In the genomic region with DNA sequence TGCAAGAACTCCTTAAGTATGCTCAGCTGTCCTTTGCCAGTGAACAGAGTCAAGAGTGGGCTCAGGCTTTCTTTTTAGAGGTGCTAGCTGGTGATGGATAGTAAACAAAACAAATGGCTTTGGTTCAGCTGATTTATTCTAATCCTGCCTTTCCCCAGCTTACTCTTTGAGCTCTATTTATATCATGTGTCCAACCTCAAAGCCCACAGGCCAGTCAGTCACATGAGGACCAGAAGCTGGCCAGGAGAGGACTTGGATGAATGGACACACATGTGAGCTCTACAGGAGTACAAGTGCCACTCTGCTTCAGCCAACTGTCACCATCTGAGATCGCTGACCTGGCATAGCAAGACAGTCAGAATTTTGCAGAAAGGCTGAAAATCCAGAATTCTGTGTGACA, we compare ENCODE assay signal across 1 cellular context.
A peak's percentile ranks its signal among the peaks of the same experiment; 100 is the strongest.
TF ChIP-seq lines count a peak whose summit lies in the region.

No MANE protein-coding gene starts in this region.

TF ChIP-seq in HepG2, 621 proteins besides CTCF, POLR2A, EP300 and RAD21 (continued from another document):
- TF ChIP-seq, protein P1, sequence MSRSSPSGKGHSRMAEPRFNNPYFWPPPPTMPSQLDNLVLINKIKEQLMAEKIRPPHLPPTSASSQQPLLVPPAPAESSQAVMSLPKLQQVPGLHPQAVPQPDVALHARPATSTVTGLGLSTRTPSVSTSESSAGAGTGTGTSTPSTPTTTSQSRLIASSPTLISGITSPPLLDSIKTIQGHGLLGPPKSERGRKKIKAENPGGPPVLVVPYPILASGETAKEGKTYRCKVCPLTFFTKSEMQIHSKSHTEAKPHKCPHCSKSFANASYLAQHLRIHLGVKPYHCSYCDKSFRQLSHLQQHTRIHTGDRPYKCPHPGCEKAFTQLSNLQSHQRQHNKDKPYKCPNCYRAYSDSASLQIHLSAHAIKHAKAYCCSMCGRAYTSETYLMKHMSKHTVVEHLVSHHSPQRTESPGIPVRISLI (CRISPR knock-in tag; IDR thresholded peaks at IDR 0.05; ENCODE audit: borderline replicate concordance): no peak
- TF ChIP-seq THAP11 (CRISPR knock-in tag; IDR thresholded peaks at IDR 0.05) (no peak), ZNF839 (CRISPR knock-in tag; IDR thresholded peaks at IDR 0.05; ENCODE audit: borderline replicate concordance) (no peak), RFX1 (IDR thresholded peaks at IDR 0.05) (no peak), ZNF558 (CRISPR knock-in tag; IDR thresholded peaks at IDR 0.05; ENCODE audit: borderline replicate concordance) (no peak), MAFK (conservative IDR thresholded peaks at IDR 0.05 in 1 of 2, IDR thresholded peaks at IDR 0.05 in 1 of 2; ENCODE audit: low read length in 2 of 2) (peak in 1 of 2 experiments; percentile 19; a peak in 1 of 4 replicates), ZNF350 (CRISPR knock-in tag; IDR thresholded peaks at IDR 0.05; ENCODE audit: borderline replicate concordance, low read depth) (no peak), PCBP1 (IDR thresholded peaks at IDR 0.05; ENCODE audit: borderline replicate concordance, low read depth, low read length) (no peak), ZNF713 (CRISPR knock-in tag; IDR thresholded peaks at IDR 0.05) (no peak), MAFF (IDR thresholded peaks at IDR 0.05; ENCODE audit: low read depth, low read length) (no peak), HIVEP1 (CRISPR knock-in tag; IDR thresholded peaks at IDR 0.05) (no peak), ZNF317 (CRISPR knock-in tag; IDR thresholded peaks at IDR 0.05) (0 out of 2 replicates have a peak, but pooled peaks have one; percentile 35), ZNF747 (CRISPR knock-in tag; IDR thresholded peaks at IDR 0.05; ENCODE audit: borderline replicate concordance) (no peak), ZSCAN31 (CRISPR knock-in tag; IDR thresholded peaks at IDR 0.05; ENCODE audit: low read depth) (no peak), MIER3 (CRISPR knock-in tag; IDR thresholded peaks at IDR 0.05; ENCODE audit: borderline replicate concordance) (no peak), HMG20B (CRISPR knock-in tag; conservative IDR thresholded peaks at IDR 0.05) (no peak), ZNF672 (CRISPR knock-in tag; IDR thresholded peaks at IDR 0.05) (no peak), TAF1 (CRISPR knock-in tag; IDR thresholded peaks at IDR 0.05) (no peak), ARID2 (CRISPR knock-in tag; IDR thresholded peaks at IDR 0.05; ENCODE audit: borderline replicate concordance) (peak; percentile 51; the same call in 1 of the 2 replicates), YEATS2 (CRISPR knock-in tag; IDR thresholded peaks at IDR 0.05; ENCODE audit: borderline replicate concordance) (no peak), FOXP1 (IDR thresholded peaks at IDR 0.05) (no peak), FOXP1 (CRISPR knock-in tag; IDR thresholded peaks at IDR 0.05) (no peak), SPEN (CRISPR knock-in tag; IDR thresholded peaks at IDR 0.05; ENCODE audit: low read depth) (no peak), GPN1 (CRISPR knock-in tag; IDR thresholded peaks at IDR 0.05; ENCODE audit: borderline replicate concordance) (no peak), HMG20A (CRISPR knock-in tag; IDR thresholded peaks at IDR 0.05; ENCODE audit: borderline replicate concordance) (peak; percentile 17; the same call in 1 of the 2 replicates), STAT5B (CRISPR knock-in tag; IDR thresholded peaks at IDR 0.05) (no peak), ZNF549 (CRISPR knock-in tag; IDR thresholded peaks at IDR 0.05) (no peak), ATRX (CRISPR knock-in tag; IDR thresholded peaks at IDR 0.05; ENCODE audit: borderline replicate concordance) (no peak)
- TF ChIP-seq, protein P2, sequence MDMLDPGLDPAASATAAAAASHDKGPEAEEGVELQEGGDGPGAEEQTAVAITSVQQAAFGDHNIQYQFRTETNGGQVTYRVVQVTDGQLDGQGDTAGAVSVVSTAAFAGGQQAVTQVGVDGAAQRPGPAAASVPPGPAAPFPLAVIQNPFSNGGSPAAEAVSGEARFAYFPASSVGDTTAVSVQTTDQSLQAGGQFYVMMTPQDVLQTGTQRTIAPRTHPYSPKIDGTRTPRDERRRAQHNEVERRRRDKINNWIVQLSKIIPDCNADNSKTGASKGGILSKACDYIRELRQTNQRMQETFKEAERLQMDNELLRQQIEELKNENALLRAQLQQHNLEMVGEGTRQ (IDR thresholded peaks at IDR 0.05; ENCODE audit: low read depth, low read length): 0 out of 2 replicates have a peak, but pooled peaks have one; percentile 13
- TF ChIP-seq, protein P2 (CRISPR knock-in tag; IDR thresholded peaks at IDR 0.05; ENCODE audit: borderline replicate concordance): no peak
- TF ChIP-seq, protein P3, sequence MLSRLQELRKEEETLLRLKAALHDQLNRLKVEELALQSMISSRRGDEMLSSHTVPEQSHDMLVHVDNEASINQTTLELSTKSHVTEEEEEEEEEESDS (CRISPR knock-in tag; IDR thresholded peaks at IDR 0.05; ENCODE audit: borderline replicate concordance): no peak
